Comparison of ENCODE assay signal across 8 cellular contexts in genomic region chr2:156341482-156342251, GRCh38. TPM values are rescaled to one million over a fixed set of nuclear protein-coding genes. Genes with fewer than 3 reads are reported as not detected.
DNase-seq lines count a peak whose midpoint lies in the region; ATAC-seq, FAIRE-seq and TF ChIP-seq lines count a peak whose summit lies in the region.

No MANE protein-coding gene starts in this region.

- H3K27me3 ChIP-seq in AG04450 (ENCODE audit: control insufficient read depth, insufficient read depth, low read length) = no peaks in the 10 kb centered on the region

- peak overlapping the region; percentile 93 for H3K4me3 Mint-ChIP-seq in central memory CD8-positive, alpha-beta T cell

- H3K4me3 ChIP-seq in AG04450 (ENCODE audit: low read depth, low read length) (peak overlapping the region; percentile 82), kidney (ENCODE audit: low read length in 2 of 2) (peak overlapping the region; percentile 70 to 88)

- peak overlapping the region; percentile 91 to 98 for H3K9ac ChIP-seq in kidney (ENCODE audit: low read length in 2 of 2)

- peak overlapping the region; percentile 95 for H3K27ac Mint-ChIP-seq in central memory CD8-positive, alpha-beta T cell (ENCODE audit: low read depth)

- TF ChIP-seq CTCF in AG04450 (IDR thresholded peaks at IDR 0.05; ENCODE audit: low read depth, low read length) = no peak
- TF ChIP-seq CTCF in kidney (IDR thresholded peaks at IDR 0.05; ENCODE audit: borderline replicate concordance, extremely low read depth, insufficient read depth) = no peak

- peak overlapping the region; percentile 100 for H3K27ac ChIP-seq in AG04450 (ENCODE audit: low read depth, low read length)
- H3K27ac ChIP-seq in kidney (ENCODE audit: low read depth in 2 of 2, low read length in 2 of 2) = peak overlapping the region; percentile 98 to 100

- intact Hi-C loops in kidney (cut with DNase I) = no loop called here

- peaks cover 0 to 3% of the 10 kb centered on the region in 2 donors for H3K4me1 ChIP-seq in kidney (ENCODE audit: control insufficient read depth in 1 of 2, insufficient read depth in 1 of 2, low read depth in 1 of 2, low read length in 2 of 2)

- DNase-seq in AG04450 (ENCODE audit: low read depth, low spot score) (peak; percentile 89), NCI-H345 (lab: John Stamatoyannopoulos, UW) (peak; percentile 97), kidney (peak; percentile 98)
- peak; percentile 73 for DNase-seq in activated CD4-positive, CD25-positive, alpha-beta regulatory T cell treated with anti-CD3 and anti-CD28 coated beads, Interleukin-2, amount 50 U/mL, for 16 hours (ENCODE audit: low read depth, low spot score)
- DNase-seq in central memory CD8-positive, alpha-beta T cell (ENCODE audit: low spot score in 2 of 2) = peak; percentile 71 to 79
- DNase-seq in stimulated activated CD4-positive, alpha-beta T cell treated with anti-CD3 and anti-CD28 coated beads, Interleukin-15, amount 100 ng/mL, for 48 hours (ENCODE audit: low read depth in 2 of 2) = peak; percentile 83 to 85

- H3K9me3 Mint-ChIP-seq in central memory CD8-positive, alpha-beta T cell = no peaks in the 10 kb centered on the region

- peaks cover 16% of the 10 kb centered on the region for H3K36me3 Mint-ChIP-seq in central memory CD8-positive, alpha-beta T cell (ENCODE audit: insufficient read depth)

- H3K9me3 ChIP-seq in AG04450 (ENCODE audit: control insufficient read depth, insufficient read depth, low read length) (no peaks in the 10 kb centered on the region; the same call in 1 of the 2 replicates), kidney (ENCODE audit: control insufficient read depth in 1 of 2, low read length in 2 of 2) (no peaks in the 10 kb centered on the region)

- CTCF ChIA-PET in AG04450 (lab: Charles Lee) = interaction anchor here (0.9 to 2.3 kb wide), 4 partner anchors 22 to 248 kb away, joined by 3 to 13 read pairs (median 8); no protein-coding TSS in a partner anchor

- POLR2A ChIA-PET in AG04450 (lab: Yijun Ruan, JAX) = interaction anchor here (0.6 to 1.5 kb wide), 2 partner anchors 8 to 59 kb away, joined by 4 read pairs; no protein-coding TSS in a partner anchor

- H3K4me1 Mint-ChIP-seq in central memory CD8-positive, alpha-beta T cell = peaks cover 13% of the 10 kb centered on the region

- no peak for FAIRE-seq in kidney (lab: Jason Lieb, UNC)

- H3K36me3 ChIP-seq in kidney (ENCODE audit: control insufficient read depth in 1 of 2, insufficient read depth in 2 of 2, low read length in 2 of 2) = no peaks in the 10 kb centered on the region

- ATAC-seq in GM18909 (IDR thresholded peaks at IDR 0.05; ENCODE audit: poor library complexity, unreplicated experiment) (peak; percentile 79), HG03139 (IDR thresholded peaks at IDR 0.05; ENCODE audit: unreplicated experiment) (peak; percentile 81)
- ATAC-seq in central memory CD8-positive, alpha-beta T cell (replicated peaks; ENCODE audit: extremely low read depth, poor library complexity, severe bottlenecking) = peak; percentile 72

- H3K27me3 Mint-ChIP-seq in central memory CD8-positive, alpha-beta T cell = no peaks in the 10 kb centered on the region

RNA-seq across cellular contexts. Expression of gene NR4A2, which starts 9.1 kb away (rescaled TPM):
- 0.93 and 1.0 TPM in 2 replicates for polyA plus RNA-seq in AG04450 (2011; rRNA removed)
- 3.3 and 4.1 TPM in 2 replicates for polyA minus RNA-seq in AG04450 (2011; rRNA and poly(A)+ RNA removed)
- 2.4 TPM for total RNA-seq in kidney
- polyA plus RNA-seq in kidney (ENCODE audit: insufficient read depth, low read depth, low replicate concordance) = 3.1 TPM

Comparison
In these comparisons a context has a peak if more than half of its experiments do, and no peak if none do; other contexts are left out.
1. Peak in every context shown above with its lines: DNase-seq, ATAC-seq, H3K4me3 ChIP-seq and H3K27ac ChIP-seq.